Comparison of ENCODE assay signal across 10 cellular contexts in genomic region chr6:2792330-2792729, GRCh38. TPM values are rescaled to one million over a fixed set of nuclear protein-coding genes. Genes with fewer than 3 reads are reported as not detected.
A peak's percentile ranks its signal among the peaks of the same experiment; 100 is the strongest.
DNase-seq lines count a peak whose midpoint lies in the region; ATAC-seq, FAIRE-seq and TF ChIP-seq lines count a peak whose summit lies in the region.
"Had no signal": no experiment of that assay in that cellular context is flagged by ENCODE, and none has a peak within 500 bp of the region (broad histone marks: within the 10 kb centered on the region; RNA-seq: fewer than 3 reads in every experiment).

No MANE protein-coding gene starts in this region.

- WGBS in esophagus squamous epithelium, 2 donors = 51 to 80% methylated on average over 8 to 9 of the region's 9 CpGs
- 91 to 93% methylated on average over 9 of the region's 9 CpGs for WGBS in sigmoid colon, 2 donors

- no peak overlapping the region for H3K4me2 ChIP-seq in GM23338

- no peak overlapping the region for H2AFZ ChIP-seq in GM23338

- TF ChIP-seq CTCF in GM23338 (conservative IDR thresholded peaks at IDR 0.05; ENCODE audit: low read depth in 2 of 2) = no peak
- no peak for TF ChIP-seq CTCF in esophagus squamous epithelium (IDR thresholded peaks at IDR 0.05)
- TF ChIP-seq CTCF in sigmoid colon (IDR thresholded peaks at IDR 0.05) = no peak

- 0 out of 2 replicates have a peak overlapping the region, but pooled peaks have one; percentile 29 for H3K27ac ChIP-seq in GM23338 (ENCODE audit: low read depth)
- H3K27ac ChIP-seq in esophagus squamous epithelium = peak overlapping the region; percentile 74 to 89 (median 80)
- H3K27ac ChIP-seq in sigmoid colon = peak overlapping the region; percentile 55 to 85 (median 81)

- peaks cover 6% of the 10 kb centered on the region; the same call in 1 of the 2 replicates for H3K79me2 ChIP-seq in GM23338 (replicated peaks; ENCODE audit: insufficient read depth)

- FAIRE-seq in urothelium cell line (lab: Jason Lieb, UNC) = no peak

- no peaks in the 10 kb centered on the region for H3K9me2 ChIP-seq in GM23338 (ENCODE audit: insufficient read depth)

- H3K4me1 ChIP-seq in GM23338 (ENCODE audit: insufficient read depth) (peaks cover 3% of the 10 kb centered on the region; the same call in 1 of the 2 replicates), esophagus squamous epithelium (peaks cover 19 to 58% (median 29%) of the 10 kb centered on the region in 3 donors), sigmoid colon (peaks cover 0 to 43% (median 27%) of the 10 kb centered on the region in 4 donors)

- H3K36me3 ChIP-seq in GM23338 (ENCODE audit: insufficient read depth) = no peaks in the 10 kb centered on the region
- H3K36me3 ChIP-seq in esophagus squamous epithelium = peaks cover 0 to 23% (median 0%) of the 10 kb centered on the region in 3 donors
- H3K36me3 ChIP-seq in sigmoid colon = peaks cover 0 to 6% (median 0%) of the 10 kb centered on the region in 4 donors

- H3K36me3 Mint-ChIP-seq in GM23338 (ENCODE audit: low read depth) = peaks cover 8% of the 10 kb centered on the region
- no peaks in the 10 kb centered on the region for H3K36me3 Mint-ChIP-seq in T-helper 17 cell (ENCODE audit: low read depth)

- H4K20me1 ChIP-seq in GM23338 (replicated peaks; ENCODE audit: insufficient read depth) = no peaks in the 10 kb centered on the region

- peaks cover 2% of the 10 kb centered on the region for H3K27me3 Mint-ChIP-seq in GM23338 (ENCODE audit: insufficient read depth, low read depth, poor library complexity)
- H3K27me3 Mint-ChIP-seq in T-helper 17 cell = no peaks in the 10 kb centered on the region

- no peak for ATAC-seq in GM23338
- ATAC-seq in T-helper 17 cell = no peak
- no peak for ATAC-seq in GM21825 (IDR thresholded peaks at IDR 0.05; ENCODE audit: unreplicated experiment)
- no peak for ATAC-seq in left lobe of liver

- no peaks in the 10 kb centered on the region for H3K9me3 ChIP-seq in T-helper 17 cell (ENCODE audit: control insufficient read depth, low read length, poor library complexity, severe bottlenecking)
- H3K9me3 ChIP-seq in esophagus squamous epithelium = no peaks in the 10 kb centered on the region
- no peaks in the 10 kb centered on the region for H3K9me3 ChIP-seq in sigmoid colon

- H3K4me3 ChIP-seq in GM23338 = no peak overlapping the region
- no peak overlapping the region for H3K4me3 ChIP-seq in esophagus squamous epithelium
- no peak overlapping the region for H3K4me3 ChIP-seq in sigmoid colon

- intact Hi-C loops in esophagus squamous epithelium (cut with DNase I) (loop anchor here (10.0 kb wide), 1 partner anchor 52 kb away; the partner anchor contains the start of gene SERPINB1), sigmoid colon (cut with DNase I) (loop anchor here (5.0 kb wide), 1 partner anchor 195 kb away; no protein-coding TSS in a partner anchor)

- TF ChIP-seq EP300 in sigmoid colon (IDR thresholded peaks at IDR 0.05) = no peak

- H3F3A ChIP-seq in GM23338 (replicated peaks; ENCODE audit: low read depth) = no peaks in the 10 kb centered on the region

- no peak overlapping the region for H3K4me3 Mint-ChIP-seq in GM23338
- no peak overlapping the region for H3K4me3 Mint-ChIP-seq in T-helper 17 cell

- H3K27me3 ChIP-seq in GM23338 (ENCODE audit: insufficient read depth) = no peaks in the 10 kb centered on the region
- H3K27me3 ChIP-seq in esophagus squamous epithelium = no peaks in the 10 kb centered on the region
- H3K27me3 ChIP-seq in sigmoid colon = no peaks in the 10 kb centered on the region

- H3K27ac Mint-ChIP-seq in GM23338 (peak overlapping the region; percentile 90), T-helper 17 cell (peak overlapping the region; percentile 82)

- H3K4me1 Mint-ChIP-seq in GM23338 (peaks cover 19% of the 10 kb centered on the region), T-helper 17 cell (peaks cover 23% of the 10 kb centered on the region)

- TF ChIP-seq POLR2A in esophagus squamous epithelium (IDR thresholded peaks at IDR 0.05) (no peak), sigmoid colon (IDR thresholded peaks at IDR 0.05) (no peak)

- no peak for DNase-seq in GM23338 (ENCODE audit: low spot score)
- no peak for DNase-seq in T-helper 17 cell
- DNase-seq in esophagus squamous epithelium (lab: John Stamatoyannopoulos, UW) = no peak
- no peak for DNase-seq in sigmoid colon
- no peak for DNase-seq in urothelium cell line (ENCODE audit: low spot score)
- DNase-seq in left lobe of liver (ENCODE audit: low spot score) = no peak
- no peak for DNase-seq in SHP77 treated with DMSO at 0.1 percent for 48 hours (lab: John Stamatoyannopoulos, UW)
- DNase-seq: caudate nucleus, T1000 had no signal

- no peaks in the 10 kb centered on the region; the same call in 2 of the 3 replicates for H3K9me3 Mint-ChIP-seq in GM23338

TF ChIP-seq in GM23338, 12 proteins besides CTCF, POLR2A, EP300 and RAD21:
- no peak for TF ChIP-seq STAT1 (IDR thresholded peaks at IDR 0.05; ENCODE audit: unreplicated experiment)
- no peak for TF ChIP-seq CREB1 (CRISPR knock-in tag; IDR thresholded peaks at IDR 0.05; ENCODE audit: low read depth)
- TF ChIP-seq ETS1 (IDR thresholded peaks at IDR 0.05) = no peak

RNA-seq across cellular contexts. Expression of gene WRNIP1, which starts 27.1 kb away (rescaled TPM):
- 50.4 and 66.0 TPM in 2 replicates for total RNA-seq in GM23338 (2014; rRNA removed; shearing (Covaris generic))
- 27.6 and 34.8 TPM in 2 replicates for polyA plus RNA-seq in GM23338 (2016; fragmentation: Nextera tagmentation; extraction: Ambion mirVana)
- total RNA-seq in T-helper 17 cell = 10 to 100 TPM; 34.0 to 45.3 TPM
- total RNA-seq in esophagus squamous epithelium = 10 to 100 TPM; 66.0 to 75.6 (median 69.9) TPM
- 10 to 100 TPM; 41.0 to 56.6 (median 47.9) TPM for total RNA-seq in sigmoid colon
- polyA plus RNA-seq in sigmoid colon = 10 to 100 TPM; 42.0 to 49.5 (median 47.3) TPM
- total RNA-seq in left lobe of liver = 16.5 TPM

RNA-seq across cellular contexts. Expression of gene MYLK4, which starts 41.6 kb away (rescaled TPM):
- total RNA-seq in GM23338 (2014; rRNA removed; shearing (Covaris generic)) = 0.12 and 0.17 TPM in 2 replicates
- polyA plus RNA-seq in GM23338 (2016; fragmentation: Nextera tagmentation; extraction: Ambion mirVana) = 0.03 TPM in 2 replicates
- total RNA-seq in T-helper 17 cell = 1 to 10 TPM in 1 of 2 donors, under 1 TPM in 1; 0.45 to 1.7 TPM
- 1 to 10 TPM in 2 of 4 donors, under 1 TPM in 2; 0.49 to 1.9 (median 1.0) TPM for total RNA-seq in esophagus squamous epithelium
- total RNA-seq in sigmoid colon = 1 to 10 TPM in 1 of 4 donors, under 1 TPM in 3; 0.28 to 1.1 (median 0.34) TPM
- under 1 TPM in 2 of 3 donors, not detected in 1; under 0.01 to 0.31 TPM for polyA plus RNA-seq in sigmoid colon
- 0.25 TPM for total RNA-seq in left lobe of liver

RNA-seq across cellular contexts. Expression of gene SERPINB1, which starts 49.3 kb away (rescaled TPM):
- total RNA-seq in GM23338 (2014; rRNA removed; shearing (Covaris generic)) = 5.6 and 8.4 TPM in 2 replicates
- polyA plus RNA-seq in GM23338 (2016; fragmentation: Nextera tagmentation; extraction: Ambion mirVana) (6.5 and 7.2 TPM in 2 replicates), sigmoid colon (100 to 1,000 TPM in 2 of 3 donors, 10 to 100 TPM in 1; 97.9 to 230 (median 161) TPM)
- total RNA-seq in T-helper 17 cell (10 to 100 TPM; 39.2 to 44.4 TPM), esophagus squamous epithelium (1,000 to 10,000 TPM in 1 of 4 donors, 100 to 1,000 TPM in 3; 284 to 1,204 (median 702) TPM), sigmoid colon (10 to 100 TPM; 19.6 to 88.0 (median 22.9) TPM), left lobe of liver (9.5 TPM)

Comparison
In these comparisons a context has a peak if more than half of its experiments do, and no peak if none do; other contexts are left out.
1. H3K27ac ChIP-seq: peak in every context shown above with its lines; median percentile 81 in sigmoid colon; 80 in esophagus squamous epithelium; 29 in GM23338.